Comparison of ENCODE assay signal across 8 cellular contexts in the genomic region with DNA sequence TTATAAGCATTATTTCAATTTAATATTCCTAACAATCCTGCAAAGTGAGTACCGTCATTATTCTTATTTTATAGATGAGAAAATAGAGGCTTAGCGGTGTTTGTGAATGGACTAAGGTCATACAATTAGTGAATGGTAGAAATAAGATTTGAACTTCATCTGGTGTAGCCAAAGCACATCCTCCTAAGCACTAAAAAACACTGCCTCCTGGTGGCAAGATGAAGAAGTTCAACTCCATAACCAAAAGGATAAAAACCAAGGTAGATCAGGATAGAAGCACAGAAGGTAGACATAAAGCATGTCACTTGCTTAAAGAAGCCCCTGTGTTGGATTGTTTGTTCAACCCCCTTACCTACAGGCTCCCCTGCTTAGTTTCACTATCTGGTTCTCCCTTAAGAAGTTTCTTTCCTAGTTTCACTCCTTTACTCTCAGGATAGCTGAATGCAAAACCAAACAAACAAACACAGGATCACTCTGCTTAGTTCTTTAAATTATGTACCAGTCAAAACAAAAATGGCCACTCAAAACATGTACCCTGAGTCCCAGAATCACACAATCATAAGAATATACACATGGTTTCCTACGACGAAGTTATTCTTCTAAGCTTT. TPM values are rescaled to one million over a fixed set of nuclear protein-coding genes. Genes with fewer than 3 reads are reported as not detected.
A peak's percentile ranks its signal among the peaks of the same experiment; 100 is the strongest.
DNase-seq lines count a peak whose midpoint lies in the region; ATAC-seq and TF ChIP-seq lines count a peak whose summit lies in the region.

No MANE protein-coding gene starts in this region.

- POLR2A ChIA-PET in CD4-positive, alpha-beta T cell (lab: Charles Lee), result interaction anchor here (1.6 kb wide), 1 partner anchor 13 kb away, joined by 3 read pairs; the partner anchor contains the start of gene AIM2
- POLR2A ChIA-PET in RWPE1 (lab: Yijun Ruan, JAX; ENCODE audit: low non-redundant PET), result no interaction called here

- H3K4me3 Mint-ChIP-seq in CD4-positive, alpha-beta T cell, result no peak overlapping the region

- intact Hi-C loops in CD4-positive, alpha-beta T cell (cut with DNase I, micrococcal nuclease), result loop anchor here (2.0 to 5.0 kb wide), 2 partner anchors 1126 to 1127 kb away; no protein-coding TSS in a partner anchor

- no peaks in the 10 kb centered on the region for H3K9me3 ChIP-seq in CD4-positive, alpha-beta T cell (ENCODE audit: control insufficient read depth, low read length)

- H3K27me3 ChIP-seq in CD4-positive, alpha-beta T cell (ENCODE audit: control insufficient read depth, insufficient read depth, low read length), result no peaks in the 10 kb centered on the region

- H3K27ac Mint-ChIP-seq in CD4-positive, alpha-beta T cell, result no peak overlapping the region

- no peak for DNase-seq in CD4-positive, alpha-beta T cell
- DNase-seq in RWPE1 (ENCODE audit: low spot score) (no peak), iPS-NIHi11 (ENCODE audit: low spot score) (peak; percentile 24), AG20443 (ENCODE audit: low spot score) (no peak), GM19240 (ENCODE audit: insufficient read length, low spot score) (no peak)
- no peak for DNase-seq in stimulated activated CD4-positive, alpha-beta T cell treated with anti-CD3 and anti-CD28 coated beads, Interleukin-1b, Interleukin-23, amount 100 ng/mL, for 48 hours

- peak; percentile 51 for ATAC-seq in CD4-positive, alpha-beta T cell (ENCODE audit: poor library complexity)
- ATAC-seq in GM19372 (IDR thresholded peaks at IDR 0.05; ENCODE audit: low read depth, unreplicated experiment) (peak; percentile 67), GM21737 (IDR thresholded peaks at IDR 0.05; ENCODE audit: unreplicated experiment) (no peak)

- peak; percentile 75 for TF ChIP-seq CTCF in CD4-positive, alpha-beta T cell (IDR thresholded peaks at IDR 0.05)
- peak; percentile 31 for TF ChIP-seq CTCF in RWPE1 (conservative IDR thresholded peaks at IDR 0.05; ENCODE audit: low read depth)

- H3K36me3 Mint-ChIP-seq in CD4-positive, alpha-beta T cell (ENCODE audit: low read depth), result no peaks in the 10 kb centered on the region

- no peaks in the 10 kb centered on the region for H3K4me1 Mint-ChIP-seq in CD4-positive, alpha-beta T cell (ENCODE audit: low read depth)

- H3K27ac ChIP-seq in CD4-positive, alpha-beta T cell (ENCODE audit: low read depth, low read length), result no peak overlapping the region
- no peak overlapping the region for H3K27ac ChIP-seq in RWPE1

- CTCF ChIA-PET in CD4-positive, alpha-beta T cell (lab: Charles Lee), result interaction anchor here (0.7 to 2.2 kb wide), 4 partner anchors 13 to 91 kb away, joined by 3 to 17 read pairs (median 5); partner anchors contain the start of gene AIM2
- CTCF ChIA-PET in RWPE1 (lab: Yijun Ruan, JAX), result interaction anchor here (0.7 kb wide), 1 partner anchor 16 kb away, joined by 3 read pairs; no protein-coding TSS in a partner anchor

- H3K27me3 Mint-ChIP-seq in CD4-positive, alpha-beta T cell, result peaks cover 4% of the 10 kb centered on the region

- H3K9me3 Mint-ChIP-seq in CD4-positive, alpha-beta T cell, result no peaks in the 10 kb centered on the region

RNA-seq across cellular contexts. Expression of gene AIM2, which starts 12.7 kb away (rescaled TPM):
- total RNA-seq in CD4-positive, alpha-beta T cell, result under 1 TPM; 0.36 to 0.74 TPM
